In genomic region chr5:73796164-73797141, GRCh38 we compare ENCODE assay signal across 8 cellular contexts.
A peak's percentile ranks its signal among the peaks of the same experiment; 100 is the strongest.
DNase-seq lines count a peak whose midpoint lies in the region; ATAC-seq and TF ChIP-seq lines count a peak whose summit lies in the region.

No MANE protein-coding gene starts in this region.

- no peaks in the 10 kb centered on the region for H3K36me3 ChIP-seq in lower lobe of right lung

- TF ChIP-seq CTCF in lower lobe of right lung (IDR thresholded peaks at IDR 0.05) = no peak

- no peaks in the 10 kb centered on the region for H3K9me3 ChIP-seq in lower lobe of right lung

- peaks cover 15% of the 10 kb centered on the region for H3K4me1 ChIP-seq in lower lobe of right lung

- intact Hi-C loops in lower lobe of right lung (cut with DNase I) = no loop called here

- H3K27me3 ChIP-seq in lower lobe of right lung (ENCODE audit: low read depth) = no peaks in the 10 kb centered on the region

- no peak overlapping the region for H3K4me3 ChIP-seq in lower lobe of right lung

- peak overlapping the region; percentile 46 for H3K27ac ChIP-seq in lower lobe of right lung

- ATAC-seq in lower lobe of right lung = peak; percentile 57 to 62

- DNase-seq in stimulated activated CD8-positive, alpha-beta memory T cell treated with anti-CD3 and anti-CD28 coated beads, Interleukin-4, amount 100 ng/mL, for 24 hours (ENCODE audit: low read depth) = peak; percentile 2
- no peak for DNase-seq in stimulated activated CD8-positive, alpha-beta memory T cell treated with anti-CD3 and anti-CD28 coated beads, Interleukin-4, amount 100 ng/mL, for 48 hours
- peak; percentile 88 for DNase-seq in HS-5 (ENCODE audit: low read depth)
- DNase-seq in astrocyte of the hippocampus (ENCODE audit: low read depth, low spot score) = peak; percentile 89
- peak; percentile 63 for DNase-seq in lower lobe of right lung
- no peak for DNase-seq in ecto neural progenitor cell (ENCODE audit: low spot score)
- no peak for DNase-seq in NCI-H510A (lab: John Stamatoyannopoulos, UW)
- no peak for DNase-seq in activated naive CD4-positive, alpha-beta T cell (lab: John Stamatoyannopoulos, UW)

Comparison
In these comparisons a context has a peak if more than half of its experiments do, and no peak if none do; other contexts are left out.
1. DNase-seq: peak in stimulated activated CD8-positive, alpha-beta memory T cell treated with anti-CD3 and anti-CD28 coated beads, Interleukin-4, amount 100 ng/mL, for 24 hours (single experiment), HS-5 (single experiment), astrocyte of the hippocampus (single experiment) and lower lobe of right lung (single experiment); none in stimulated activated CD8-positive, alpha-beta memory T cell treated with anti-CD3 and anti-CD28 coated beads, Interleukin-4, amount 100 ng/mL, for 48 hours (single experiment), ecto neural progenitor cell (single experiment), NCI-H510A (single experiment) and activated naive CD4-positive, alpha-beta T cell (0 of 4).